Comparison of ENCODE assay signal across 8 cellular contexts in genomic region chr2:54455584-54456525, GRCh38. TPM values are rescaled to one million over a fixed set of nuclear protein-coding genes. Genes with fewer than 3 reads are reported as not detected.
DNase-seq lines count a peak whose midpoint lies in the region; ATAC-seq and TF ChIP-seq lines count a peak whose summit lies in the region.

TSS of gene SPTBN1 (plus strand) at chr2:54456327. CDS start at chr2:54526419, 70,092 bp downstream.

- DNase-seq in stimulated activated CD4-positive, alpha-beta T cell treated with anti-CD3 and anti-CD28 coated beads, Interleukin-15, amount 100 ng/mL, for 24 hours, result peak; percentile 48
- no peak for DNase-seq in stimulated activated CD4-positive, alpha-beta T cell treated with anti-CD3 and anti-CD28 coated beads, Interleukin-2, amount 100 ng/mL, for 48 hours
- peak; percentile 44 for DNase-seq in HT1080 (ENCODE audit: low read depth)
- peak; percentile 29 to 76 (median 70) for DNase-seq in Peyer's patch
- peak; percentile 38 to 92 for DNase-seq in ascending aorta (ENCODE audit: low spot score in 2 of 2)
- peak; percentile 92 for DNase-seq in left cardiac atrium
- peak; percentile 94 to 97 (median 96) for DNase-seq in ovary

- H3K27me3 ChIP-seq in Peyer's patch (no peaks in the 10 kb centered on the region), ascending aorta (no peaks in the 10 kb centered on the region), ovary (no peaks in the 10 kb centered on the region)

- 1% methylated on average over 31 to 85 of the region's 88 CpGs for WGBS in ovary, 3 donors

- no peak for TF ChIP-seq EP300 in ovary (IDR thresholded peaks at IDR 0.05)

- H3K36me3 ChIP-seq in Peyer's patch, result no peaks in the 10 kb centered on the region
- no peaks in the 10 kb centered on the region for H3K36me3 ChIP-seq in ascending aorta
- H3K36me3 ChIP-seq in ovary, result no peaks in the 10 kb centered on the region

- H3K27ac ChIP-seq in Peyer's patch (peak within 1 kb of the TSS; percentile 69 to 88 (median 80)), ascending aorta (peak within 1 kb of the TSS; percentile 88 to 92), ovary (peak within 1 kb of the TSS; percentile 89)

- H3K4me1 ChIP-seq in Peyer's patch (peaks cover 0 to 23% (median 10%) of the 10 kb centered on the region in 4 donors), ascending aorta (peaks cover 0 to 12% of the 10 kb centered on the region in 2 donors), ovary (ENCODE audit: insufficient read depth) (peaks cover 5% of the 10 kb centered on the region)

- H3K4me3 ChIP-seq in Peyer's patch (peak within 1 kb of the TSS; percentile 47 to 78 (median 69)), ascending aorta (peak within 1 kb of the TSS; percentile 77 to 96), ovary (peak within 1 kb of the TSS; percentile 53)

- intact Hi-C loops in ascending aorta (cut with DNase I), result loop anchor here (1.0 to 10.0 kb wide), 9 partner anchors 26 to 341 kb away; partner anchors contain the start of genes ACYP2 and EML6
- intact Hi-C loops in left cardiac atrium (cut with DNase I), result loop anchor here in 1 of 2 donors (10.0 kb wide), 2 partner anchors 121 to 251 kb away; a partner anchor contains a TSS
- intact Hi-C loops in ovary (cut with DNase I), result no loop called here

- no peaks in the 10 kb centered on the region for H3K9me3 ChIP-seq in Peyer's patch
- no peaks in the 10 kb centered on the region for H3K9me3 ChIP-seq in ascending aorta
- no peaks in the 10 kb centered on the region for H3K9me3 ChIP-seq in ovary

- TF ChIP-seq CTCF in Peyer's patch (IDR thresholded peaks at IDR 0.05), result no peak
- peak in 1 of 3 experiments; percentile 6 for TF ChIP-seq CTCF in ascending aorta (IDR thresholded peaks at IDR 0.05)
- no peak for TF ChIP-seq CTCF in ovary (IDR thresholded peaks at IDR 0.05)

- no peak for TF ChIP-seq POLR2A in Peyer's patch (IDR thresholded peaks at IDR 0.05)
- peak; percentile 76 for TF ChIP-seq POLR2A in ovary (IDR thresholded peaks at IDR 0.05)

- ATAC-seq in left cardiac atrium (peak; percentile 90 to 95), HG02571 (IDR thresholded peaks at IDR 0.05; ENCODE audit: unreplicated experiment) (no peak)

RNA-seq across cellular contexts. Expression of gene SPTBN1, which starts in this region (rescaled TPM):
- total RNA-seq in HT1080 (2014; rRNA removed; shearing (Covaris generic)), result 79.9 and 89.9 TPM in 2 replicates
- polyA plus RNA-seq in HT1080 (2015; cell fraction: cytosol; rRNA removed), result 11.9 and 14.6 TPM in 2 replicates
- polyA plus RNA-seq in HT1080 (2015; cell fraction: nucleus; rRNA removed), result 300 and 308 TPM in 2 replicates
- total RNA-seq in Peyer's patch (100 to 1,000 TPM; 171 to 293 (median 247) TPM), ascending aorta (246 TPM), left cardiac atrium (100 to 1,000 TPM; 329 to 332 TPM), ovary (100 to 1,000 TPM; 161 to 314 (median 232) TPM)
- polyA plus RNA-seq in ovary, result 100 to 1,000 TPM; 108 to 262 TPM

Comparison
In these comparisons a context has a peak if more than half of its experiments do, and no peak if none do; other contexts are left out.
1. DNase-seq: peak in stimulated activated CD4-positive, alpha-beta T cell treated with anti-CD3 and anti-CD28 coated beads, Interleukin-15, amount 100 ng/mL, for 24 hours (single experiment), HT1080 (single experiment), Peyer's patch (3 of 3), ascending aorta (2 of 2), left cardiac atrium (single experiment) and ovary (5 of 5); none in stimulated activated CD4-positive, alpha-beta T cell treated with anti-CD3 and anti-CD28 coated beads, Interleukin-2, amount 100 ng/mL, for 48 hours (0 of 2).
2. Peak in every context shown above with its lines, with median percentiles within 50 percentile points of each other: H3K27ac ChIP-seq and H3K4me3 ChIP-seq.